Comparison of ENCODE assay signal across 32 cellular contexts in genomic region chr1:11873395-11873794, GRCh38. TPM values are rescaled to one million over a fixed set of nuclear protein-coding genes. Genes with fewer than 3 reads are reported as not detected.
"Had no signal": no experiment of that assay in that cellular context is flagged by ENCODE, and none has a peak within 500 bp of the region (broad histone marks: within the 10 kb centered on the region; RNA-seq: fewer than 3 reads in every experiment).

No MANE protein-coding gene starts in this region.

- H3K36me3 ChIP-seq: brain microvascular endothelial cell, gastroesophageal sphincter, left lung, tibial nerve had no signal

- H3K36me3 Mint-ChIP-seq: WTC11 had no signal

- H3K9me3 ChIP-seq: gastroesophageal sphincter, left lung, tibial nerve had no signal

- H3K27ac Mint-ChIP-seq: activated CD4-positive, alpha-beta memory T cell treated with anti-CD3 and anti-CD28 coated beads, Interleukin-2, amount 10 ng/mL, durations not matched to agents 7 days and 5 days; activated CD4-positive, alpha-beta T cell treated with anti-CD3 and anti-CD28 coated beads, Interleukin-2, amount 10 ng/mL, durations not matched to agents 7 days and 5 days; activated T-cell treated with anti-CD3 and anti-CD28 coated beads, Interleukin-2, amount 50 U/mL, for 24 hours; effector memory CD8-positive, alpha-beta T cell; nephron; WTC11 had no signal

- H3K4me1 ChIP-seq: gastroesophageal sphincter, left lung had no signal

- FAIRE-seq: astrocyte, TTC549 had no signal

- H3K4me1 Mint-ChIP-seq: activated CD4-positive, alpha-beta memory T cell treated with anti-CD3 and anti-CD28 coated beads, Interleukin-2, amount 10 ng/mL, durations not matched to agents 7 days and 5 days; activated CD4-positive, alpha-beta T cell treated with anti-CD3 and anti-CD28 coated beads, Interleukin-2, amount 10 ng/mL, durations not matched to agents 7 days and 5 days; WTC11 had no signal

- H3K27ac ChIP-seq: brain microvascular endothelial cell, gastroesophageal sphincter, left lung, tibial nerve had no signal

- H3K27me3 ChIP-seq: brain microvascular endothelial cell had no signal

- DNase-seq: activated CD4-positive, alpha-beta memory T cell treated with anti-CD3 and anti-CD28 coated beads, Interleukin-2, amount 10 ng/mL, durations not matched to agents 7 days and 5 days; activated CD4-positive, alpha-beta T cell treated with anti-CD3 and anti-CD28 coated beads for 1 hour; activated CD4-positive, alpha-beta T cell treated with anti-CD3 and anti-CD28 coated beads, Interleukin-2, amount 10 ng/mL, durations not matched to agents 7 days and 5 days; activated CD8-positive, alpha-beta memory T cell treated with anti-CD3 and anti-CD28 coated beads, Interleukin-2, amount 50 U/mL, for 48 hours; activated gamma-delta T cell; activated naive CD4-positive, alpha-beta T cell treated with anti-CD3 and anti-CD28 coated beads, Interleukin-2, amount 50 U/mL, for 16 hours; activated T-cell treated with anti-CD3 and anti-CD28 coated beads, Interleukin-2, amount 50 U/mL, for 24 hours; amniotic stem cell; brain microvascular endothelial cell; cortex of kidney; effector memory CD8-positive, alpha-beta T cell; erythroblast; hypothalamus; stimulated activated CD4-positive, alpha-beta T cell treated with anti-CD3 and anti-CD28 coated beads, Interleukin-2, amount 100 ng/mL, for 48 hours; stimulated activated naive CD4-positive, alpha-beta T cell treated with Interleukin-2 at 50 U/mL for 16 hours; T-helper 1 cell; T-helper 9 cell had no signal

- H3K9me3 Mint-ChIP-seq: activated CD4-positive, alpha-beta memory T cell treated with anti-CD3 and anti-CD28 coated beads, Interleukin-2, amount 10 ng/mL, durations not matched to agents 7 days and 5 days; activated CD4-positive, alpha-beta T cell treated with anti-CD3 and anti-CD28 coated beads, Interleukin-2, amount 10 ng/mL, durations not matched to agents 7 days and 5 days; activated T-cell treated with anti-CD3 and anti-CD28 coated beads, Interleukin-2, amount 50 U/mL, for 24 hours; effector memory CD8-positive, alpha-beta T cell; nephron; WTC11 had no signal

- H3K4me3 Mint-ChIP-seq: activated CD4-positive, alpha-beta memory T cell treated with anti-CD3 and anti-CD28 coated beads, Interleukin-2, amount 10 ng/mL, durations not matched to agents 7 days and 5 days; activated CD4-positive, alpha-beta T cell treated with anti-CD3 and anti-CD28 coated beads, Interleukin-2, amount 10 ng/mL, durations not matched to agents 7 days and 5 days; activated T-cell treated with anti-CD3 and anti-CD28 coated beads, Interleukin-2, amount 50 U/mL, for 24 hours; effector memory CD8-positive, alpha-beta T cell; nephron; WTC11 had no signal

- H3K4me3 ChIP-seq: gastroesophageal sphincter, left lung, tibial nerve had no signal

- ATAC-seq: effector memory CD8-positive, alpha-beta T cell; left lung; WTC11 had no signal

RNA-seq across cellular contexts. Expression of gene NPPB, which starts 14.7 kb away (rescaled TPM):
- total RNA-seq: activated CD4-positive, alpha-beta memory T cell treated with anti-CD3 and anti-CD28 coated beads, Interleukin-2, amount 10 ng/mL, durations not matched to agents 7 days and 5 days; activated CD4-positive, alpha-beta T cell treated with anti-CD3 and anti-CD28 coated beads, Interleukin-2, amount 10 ng/mL, durations not matched to agents 7 days and 5 days; chondrocyte; gastroesophageal sphincter; left lung; lung microvascular endothelial cell; mucosa of gallbladder; osteocyte; temporal lobe; tibial nerve; urinary bladder; WTC11 had no signal
- polyA plus RNA-seq: urinary bladder had no signal

RNA-seq across cellular contexts. Expression of gene NPPA, which starts 25.8 kb away (rescaled TPM):
- total RNA-seq: activated CD4-positive, alpha-beta memory T cell treated with anti-CD3 and anti-CD28 coated beads, Interleukin-2, amount 10 ng/mL, durations not matched to agents 7 days and 5 days; activated CD4-positive, alpha-beta T cell treated with anti-CD3 and anti-CD28 coated beads, Interleukin-2, amount 10 ng/mL, durations not matched to agents 7 days and 5 days; astrocyte; chondrocyte; kidney epithelial cell; mucosa of gallbladder; osteocyte; progenitor cell of endocrine pancreas; urinary bladder; WTC11 had no signal
